ENCODE assay signal across 18 cellular contexts in genomic region chr6:170250981-170251775, GRCh38.
"Had no signal": no experiment of that assay in that cellular context is flagged by ENCODE, and none has a peak within 500 bp of the region (broad histone marks: within the 10 kb centered on the region; RNA-seq: fewer than 3 reads in every experiment).

No MANE protein-coding gene starts in this region.

- DNase-seq: activated CD4-positive, alpha-beta memory T cell treated with anti-CD3 and anti-CD28 coated beads, Interleukin-2, amount 10 ng/mL, durations not matched to agents 7 days and 5 days; activated CD4-positive, alpha-beta T cell treated with anti-CD3 and anti-CD28 coated beads for 4 hours; activated CD8-positive, alpha-beta memory T cell treated with anti-CD3 and anti-CD28 coated beads, Interleukin-2, amount 50 U/mL, for 4 hours; activated gamma-delta T cell treated with Interleukin-2 at 50 U/mL for 16 hours; activated naive CD8-positive, alpha-beta T cell treated with anti-CD3 and anti-CD28 coated beads, Interleukin-2, amount 10 ng/mL, durations not matched to agents 7 days and 5 days; brain microvascular endothelial cell; cortex of kidney; effector CD4-positive, alpha-beta T cell; islet precursor cell; stimulated activated CD4-positive, alpha-beta T cell treated with anti-CD3 and anti-CD28 coated beads, Interleukin-2, amount 100 ng/mL, for 48 hours; T-helper 2 cell; thyroid gland had no signal

- H3K27ac ChIP-seq: brain microvascular endothelial cell, gastroesophageal sphincter, left lung, ovary, SJSA1, thyroid gland had no signal

- H3K4me3 ChIP-seq: gastroesophageal sphincter, left lung, ovary, SJSA1, thyroid gland had no signal

- H3K27me3 Mint-ChIP-seq: activated CD4-positive, alpha-beta memory T cell treated with anti-CD3 and anti-CD28 coated beads, Interleukin-2, amount 10 ng/mL, durations not matched to agents 7 days and 5 days had no signal

- H3K4me3 Mint-ChIP-seq: activated CD4-positive, alpha-beta memory T cell treated with anti-CD3 and anti-CD28 coated beads, Interleukin-2, amount 10 ng/mL, durations not matched to agents 7 days and 5 days; activated naive CD8-positive, alpha-beta T cell treated with anti-CD3 and anti-CD28 coated beads, Interleukin-2, amount 10 ng/mL, durations not matched to agents 7 days and 5 days; memory B cell; stimulated activated memory B cell treated with anti-CD40 and anti-IgM and Interleukin-4, amounts not matched to agents 10 μg/mL and 1 μg/mL and 100 μg/mL, for 72 hours had no signal

- H3K36me3 ChIP-seq: brain microvascular endothelial cell, gastroesophageal sphincter, left lung, ovary, SJSA1, thyroid gland had no signal

- H3K36me3 Mint-ChIP-seq: activated naive CD8-positive, alpha-beta T cell treated with anti-CD3 and anti-CD28 coated beads, Interleukin-2, amount 10 ng/mL, durations not matched to agents 7 days and 5 days; memory B cell; stimulated activated memory B cell treated with anti-CD40 and anti-IgM and Interleukin-4, amounts not matched to agents 10 μg/mL and 1 μg/mL and 100 μg/mL, for 72 hours had no signal

- H3K27ac Mint-ChIP-seq: activated CD4-positive, alpha-beta memory T cell treated with anti-CD3 and anti-CD28 coated beads, Interleukin-2, amount 10 ng/mL, durations not matched to agents 7 days and 5 days; activated naive CD8-positive, alpha-beta T cell treated with anti-CD3 and anti-CD28 coated beads, Interleukin-2, amount 10 ng/mL, durations not matched to agents 7 days and 5 days; memory B cell; stimulated activated memory B cell treated with anti-CD40 and anti-IgM and Interleukin-4, amounts not matched to agents 10 μg/mL and 1 μg/mL and 100 μg/mL, for 72 hours had no signal

- H3K9me3 Mint-ChIP-seq: activated CD4-positive, alpha-beta memory T cell treated with anti-CD3 and anti-CD28 coated beads, Interleukin-2, amount 10 ng/mL, durations not matched to agents 7 days and 5 days; activated naive CD8-positive, alpha-beta T cell treated with anti-CD3 and anti-CD28 coated beads, Interleukin-2, amount 10 ng/mL, durations not matched to agents 7 days and 5 days; memory B cell; stimulated activated memory B cell treated with anti-CD40 and anti-IgM and Interleukin-4, amounts not matched to agents 10 μg/mL and 1 μg/mL and 100 μg/mL, for 72 hours had no signal

- H3K4me1 ChIP-seq: left lung, SJSA1, thyroid gland had no signal

- H3K9me3 ChIP-seq: gastroesophageal sphincter, left lung, ovary, SJSA1, thyroid gland had no signal

- H3K4me1 Mint-ChIP-seq: activated CD4-positive, alpha-beta memory T cell treated with anti-CD3 and anti-CD28 coated beads, Interleukin-2, amount 10 ng/mL, durations not matched to agents 7 days and 5 days; activated naive CD8-positive, alpha-beta T cell treated with anti-CD3 and anti-CD28 coated beads, Interleukin-2, amount 10 ng/mL, durations not matched to agents 7 days and 5 days; memory B cell; stimulated activated memory B cell treated with anti-CD40 and anti-IgM and Interleukin-4, amounts not matched to agents 10 μg/mL and 1 μg/mL and 100 μg/mL, for 72 hours had no signal

- H3K27me3 ChIP-seq: ovary, thyroid gland had no signal

- ATAC-seq: gastroesophageal sphincter; left lung; stimulated activated memory B cell treated with anti-CD40 and anti-IgM and Interleukin-4, amounts not matched to agents 10 μg/mL and 1 μg/mL and 100 μg/mL, for 72 hours had no signal
